ENCODE assay signal across 9 cellular contexts in genomic region chr20:19993937-19994667, GRCh38. TPM values are rescaled to one million over a fixed set of nuclear protein-coding genes. Genes with fewer than 3 reads are reported as not detected.
DNase-seq lines count a peak whose midpoint lies in the region; ATAC-seq, FAIRE-seq and TF ChIP-seq lines count a peak whose summit lies in the region.
"Had no signal": no experiment of that assay in that cellular context is flagged by ENCODE, and none has a peak within 500 bp of the region (broad histone marks: within the 10 kb centered on the region; RNA-seq: fewer than 3 reads in every experiment).

No MANE protein-coding gene starts in this region.

- no peaks in the 10 kb centered on the region for H3K9me3 Mint-ChIP-seq in GM23338

- intact Hi-C loops in heart left ventricle (cut with DNase I) = loop anchor here in 9 of 10 donors (2.0 to 10.0 kb wide), 12 partner anchors 17 to 303 kb away; no protein-coding TSS in a partner anchor

- H3K36me3 ChIP-seq in GM23338 (ENCODE audit: insufficient read depth) (no peaks in the 10 kb centered on the region), adipocyte (ENCODE audit: control insufficient read depth, insufficient read depth, low read length, severe bottlenecking) (peaks cover 22% of the 10 kb centered on the region), heart left ventricle (peaks cover 0 to 88% (median 71%) of the 10 kb centered on the region in 9 donors), small intestine (ENCODE audit: control insufficient read depth in 2 of 2, insufficient read depth in 2 of 2, low read length in 2 of 2) (peaks cover 3 to 17% of the 10 kb centered on the region in 2 donors)

- H3K79me2 ChIP-seq in GM23338 (replicated peaks; ENCODE audit: insufficient read depth) = no peaks in the 10 kb centered on the region

- H3K9me3 ChIP-seq in adipocyte (ENCODE audit: control insufficient read depth, low read length) (no peaks in the 10 kb centered on the region), heart left ventricle (no peaks in the 10 kb centered on the region), small intestine (ENCODE audit: control insufficient read depth, low read depth) (no peaks in the 10 kb centered on the region)

- no peak overlapping the region for H3K4me3 Mint-ChIP-seq in GM23338

- H2AFZ ChIP-seq in GM23338 = peak overlapping the region; percentile 93

- no peaks in the 10 kb centered on the region for H3K36me3 Mint-ChIP-seq in GM23338 (ENCODE audit: low read depth)

- H3K27me3 ChIP-seq in GM23338 (ENCODE audit: insufficient read depth) (no peaks in the 10 kb centered on the region), adipocyte (replicated peaks; ENCODE audit: control insufficient read depth, insufficient read depth, low read length) (no peaks in the 10 kb centered on the region), heart left ventricle (no peaks in the 10 kb centered on the region), small intestine (ENCODE audit: control insufficient read depth in 2 of 2, insufficient read depth in 2 of 2, low read length in 2 of 2) (no peaks in the 10 kb centered on the region)

- no peaks in the 10 kb centered on the region for H3F3A ChIP-seq in GM23338 (replicated peaks; ENCODE audit: low read depth)

- no peaks in the 10 kb centered on the region for H3K9me2 ChIP-seq in GM23338 (ENCODE audit: insufficient read depth)

- no peak for TF ChIP-seq POLR2A in heart left ventricle (IDR thresholded peaks at IDR 0.05)

- no peak overlapping the region; the same call in 1 of the 2 replicates for H3K27ac Mint-ChIP-seq in GM23338

- WGBS in heart left ventricle, 4 donors = 32 to 41% (median 39%) methylated on average over 13 of the region's 13 CpGs
- 61 to 76% (median 72%) methylated on average over 13 of the region's 13 CpGs for WGBS in small intestine, 3 donors

- H3K9ac ChIP-seq in adipocyte (ENCODE audit: low read length) = peak overlapping the region; percentile 72

- no peak overlapping the region for H3K4me3 ChIP-seq in GM23338
- peak overlapping the region; percentile 64 for H3K4me3 ChIP-seq in adipocyte (ENCODE audit: low read length)
- H3K4me3 ChIP-seq in heart left ventricle = peak overlapping the region in 1 of 12 donors; percentile 2
- no peak overlapping the region for H3K4me3 ChIP-seq in skin epidermis
- H3K4me3 ChIP-seq in small intestine (ENCODE audit: low read depth in 1 of 2, low read length in 2 of 2) = no peak overlapping the region

- H3K4me1 Mint-ChIP-seq in GM23338 = peaks cover 19% of the 10 kb centered on the region

- H4K20me1 ChIP-seq in GM23338 (replicated peaks; ENCODE audit: insufficient read depth) = no peaks in the 10 kb centered on the region

- DNase-seq in GM23338 (ENCODE audit: low spot score) (no peak), adipocyte (ENCODE audit: low read depth) (peak; percentile 62), heart left ventricle (peak; percentile 61 to 74 (median 67)), small intestine (no peak), RPMI8226 (no peak)

- peaks cover 8% of the 10 kb centered on the region for H3K27me3 Mint-ChIP-seq in GM23338 (ENCODE audit: insufficient read depth, low read depth, poor library complexity)

- H3K4me2 ChIP-seq in GM23338 = no peak overlapping the region

- no peak; the same call in 2 of the 3 replicates for ATAC-seq in GM23338
- peak; percentile 70 to 84 (median 79) for ATAC-seq in heart left ventricle
- no peak for ATAC-seq in GM21390 (IDR thresholded peaks at IDR 0.05; ENCODE audit: unreplicated experiment)
- ATAC-seq in HG02870 (IDR thresholded peaks at IDR 0.05; ENCODE audit: unreplicated experiment) = no peak

- H3K4me1 ChIP-seq in GM23338 (ENCODE audit: insufficient read depth) (0 out of 2 replicates have a peak, but pooled peaks cover 9% of the 10 kb centered on the region), adipocyte (ENCODE audit: control insufficient read depth, insufficient read depth, low read length) (peaks cover 55% of the 10 kb centered on the region), heart left ventricle (peaks cover 27 to 96% (median 79%) of the 10 kb centered on the region in 12 donors), small intestine (ENCODE audit: control insufficient read depth in 2 of 2, insufficient read depth in 1 of 2, low read depth in 1 of 2, low read length in 1 of 2) (peaks cover 0 to 7% of the 10 kb centered on the region in 2 donors)

- no peak for FAIRE-seq in small intestine (lab: Jason Lieb, UNC)

- H3K27ac ChIP-seq in GM23338 (ENCODE audit: low read depth) = no peak overlapping the region
- H3K27ac ChIP-seq in heart left ventricle = peak overlapping the region; percentile 20 to 84 (median 72)
- H3K27ac ChIP-seq in skin epidermis = peak overlapping the region in 20 of 21 experiments; percentile 20 to 90 (median 73)
- peak overlapping the region in 1 of 2 donors; percentile 2 for H3K27ac ChIP-seq in small intestine (ENCODE audit: low read depth in 1 of 2, low read length in 1 of 2)

- TF ChIP-seq CTCF in GM23338 (conservative IDR thresholded peaks at IDR 0.05; ENCODE audit: low read depth in 2 of 2) (no peak), heart left ventricle (IDR thresholded peaks at IDR 0.05) (no peak)

TF ChIP-seq in GM23338, 12 proteins besides CTCF, POLR2A, EP300 and RAD21 (continues in another document):
- TF ChIP-seq ETS1 (IDR thresholded peaks at IDR 0.05) = no peak

RNA-seq across cellular contexts. Expression of gene NAA20, which starts 23.1 kb away (rescaled TPM):
- total RNA-seq in GM23338 (2014; rRNA removed; shearing (Covaris generic)) = 28.7 and 29.4 TPM in 2 replicates
- polyA plus RNA-seq in GM23338 (2016; fragmentation: Nextera tagmentation; extraction: Ambion mirVana) = 117 and 127 TPM in 2 replicates
- total RNA-seq in heart left ventricle = 10 to 100 TPM; 36.0 to 79.8 (median 59.1) TPM
- 100 to 1,000 TPM; 108 to 130 TPM for polyA plus RNA-seq in heart left ventricle
- 10 to 100 TPM; 46.3 to 63.6 (median 55.4) TPM for polyA plus RNA-seq in small intestine

RNA-seq across cellular contexts. Expression of gene CRNKL1, which starts 58.2 kb away (rescaled TPM):
- total RNA-seq in GM23338 (2014; rRNA removed; shearing (Covaris generic)) = 24.2 and 25.9 TPM in 2 replicates
- polyA plus RNA-seq in GM23338 (2016; fragmentation: Nextera tagmentation; extraction: Ambion mirVana) (20.7 and 27.2 TPM in 2 replicates), heart left ventricle (10 to 100 TPM; 11.4 to 12.7 TPM), small intestine (10 to 100 TPM; 11.9 to 17.0 (median 12.9) TPM)
- 10 to 100 TPM; 13.4 to 21.5 (median 17.5) TPM for total RNA-seq in heart left ventricle

RNA-seq across cellular contexts. Expression of gene CFAP61, which starts 58.2 kb away (rescaled TPM):
- not detected in 2 replicates for total RNA-seq in GM23338 (2014; rRNA removed; shearing (Covaris generic))
- 0.21 TPM in 1 of 2 replicates, not detected in the other for polyA plus RNA-seq in GM23338 (2016; fragmentation: Nextera tagmentation; extraction: Ambion mirVana)
- total RNA-seq in heart left ventricle = 100 to 1,000 TPM in 1 of 9 donors, 10 to 100 TPM in 8; 17.5 to 102 (median 45.8) TPM
- 10 to 100 TPM; 12.1 to 17.4 TPM for polyA plus RNA-seq in heart left ventricle
- polyA plus RNA-seq in small intestine = under 1 TPM in 1 of 3 donors, not detected in 2; 0.18 TPM
- total RNA-seq: dermis microvascular lymphatic vessel endothelial cell had no signal

Comparison
In these comparisons a context has a peak if more than half of its experiments do, and no peak if none do; other contexts are left out.
1. ATAC-seq: peak in heart left ventricle (4 of 4); none in GM23338 (single experiment), GM21390 (single experiment) and HG02870 (single experiment).
2. DNase-seq: peak in adipocyte (single experiment) and heart left ventricle (5 of 5); none in GM23338 (single experiment), small intestine (single experiment) and RPMI8226 (single experiment).
3. RNA of gene CFAP61, which starts 58.2 kb away (polyA plus RNA-seq): 12.1 to 17.4 TPM in heart left ventricle; 0.21 TPM in GM23338 and 0.18 TPM in small intestine; every median in the first group is over 10 times any median in the second.